31 cellular contexts compared by ENCODE assay signal in genomic region chr14:71636076-71636475, GRCh38.
DNase-seq lines count a peak whose midpoint lies in the region; ATAC-seq, FAIRE-seq and TF ChIP-seq lines count a peak whose summit lies in the region.
"Had no signal": no experiment of that assay in that cellular context is flagged by ENCODE, and none has a peak within 500 bp of the region (broad histone marks: within the 10 kb centered on the region; RNA-seq: fewer than 3 reads in every experiment).

No MANE protein-coding gene starts in this region.

- H3K36me3 ChIP-seq in KMS-11 (ENCODE audit: insufficient read depth), result no peaks in the 10 kb centered on the region
- H3K36me3 ChIP-seq in GM12878 (ENCODE audit: control insufficient read depth in 2 of 2, insufficient read depth in 2 of 2, low read length in 1 of 2), result peaks cover 5 to 15% of the 10 kb centered on the region in 2 experiments; a peak in 3 of 4 replicates

- H3K9ac ChIP-seq in KMS-11 (no peak overlapping the region), GM12878 (ENCODE audit: control insufficient read depth, insufficient read depth, low read length) (no peak overlapping the region)

- H4K20me1 ChIP-seq in KMS-11 (ENCODE audit: insufficient read depth) (no peaks in the 10 kb centered on the region), GM12878 (ENCODE audit: control insufficient read depth, insufficient read depth) (no peaks in the 10 kb centered on the region)

- H3K27me3 ChIP-seq in KMS-11 (ENCODE audit: insufficient read depth, low read depth) (no peaks in the 10 kb centered on the region), GM12878 (replicated peaks in 1 of 2; ENCODE audit: control insufficient read depth in 2 of 2, insufficient read depth in 2 of 2, low read length in 1 of 2) (no peaks in the 10 kb centered on the region)
- H3K27me3 ChIP-seq: SJCRH30 had no signal

- no peak for TF ChIP-seq EP300 in GM12878 (IDR thresholded peaks at IDR 0.05; ENCODE audit: borderline replicate concordance in 1 of 2, control insufficient read depth in 1 of 2, low read depth in 2 of 2, low read length in 2 of 2)

- peak overlapping the region in 1 of 3 experiments; percentile 40 for H3K4me3 Mint-ChIP-seq in nephron
- H3K4me3 Mint-ChIP-seq: B cell; CD8-positive, alpha-beta memory T cell; IgD-negative memory B cell had no signal

- CTCF ChIA-PET in GM12878 (lab: Yijun Ruan, JAX), result no interaction called here

- peak overlapping the region; percentile 84 for H3K4me2 ChIP-seq in KMS-11
- no peak overlapping the region for H3K4me2 ChIP-seq in GM12878 (ENCODE audit: control insufficient read depth, insufficient read depth)

- POLR2A ChIA-PET in GM12878 (lab: Charles Lee), result interaction anchor here (0.6 kb wide), 1 partner anchor 9 kb away, joined by 5 read pairs; no protein-coding TSS in a partner anchor

- SMC1A ChIA-PET in GM12878 (lab: Charles Lee; ENCODE audit: uncharacterized antibody, unreplicated experiment), result interaction anchor here (1.1 kb wide), 2 partner anchors 10 to 18 kb away, joined by 3 to 4 read pairs; no protein-coding TSS in a partner anchor

- intact Hi-C loops in GM12878 (cut with micrococcal nuclease; ENCODE audit: unreplicated experiment), result no loop called here

- TF ChIP-seq POLR2A in GM12891 (IDR thresholded peaks at IDR 0.05; ENCODE audit: low read depth, low read length), result no peak
- TF ChIP-seq POLR2A in GM12878 (IDR thresholded peaks at IDR 0.05; ENCODE audit: low read depth, low read length), result no peak

- H3K36me3 Mint-ChIP-seq in nephron (ENCODE audit: low read depth), result peaks cover 63% of the 10 kb centered on the region

- ATAC-seq in GM12878 (no peak), GM18873 (IDR thresholded peaks at IDR 0.05; ENCODE audit: low FRiP score, unreplicated experiment) (no peak)
- ATAC-seq: HCT116, PC-3 had no signal

- peaks cover 12% of the 10 kb centered on the region for H3K9me3 Mint-ChIP-seq in nephron

- no peak overlapping the region for H3K4me3 ChIP-seq in KMS-11 (IDR thresholded peaks at IDR 0.05; ENCODE audit: insufficient read depth, low read depth, low read length)
- no peak overlapping the region for H3K4me3 ChIP-seq in GM12878
- H3K4me3 ChIP-seq: SJCRH30 had no signal

- H3K27me3 Mint-ChIP-seq in nephron (ENCODE audit: low read depth), result no peaks in the 10 kb centered on the region
- H3K27me3 Mint-ChIP-seq: B cell; CD8-positive, alpha-beta memory T cell; IgD-negative memory B cell had no signal

- no peak for DNase-seq in GM12891 (ENCODE audit: insufficient read length, low spot score)
- DNase-seq in GM12878 (ENCODE audit: low read depth, low spot score), result no peak
- no peak for DNase-seq in central memory CD4-positive, alpha-beta T cell
- DNase-seq in T-helper 2 cell, result no peak
- no peak for DNase-seq in NCI-H82 (lab: John Stamatoyannopoulos, UW)
- DNase-seq: CD8-positive, alpha-beta memory T cell; DMS 273 treated with DMSO at 0.1 percent for 48 hours; DMS79; EL; GDM1; NCI-H1092 treated with DMSO at 0.1 percent for 48 hours; NCI-H1436; NCI-H187; NCI-H2081 treated with DMSO at 0.1 percent for 48 hours; NCI-H2171; NCI-H226; NCI-H510A treated with DMSO at 0.1 percent for 48 hours; NCI-H748 treated with DMSO at 0.1 percent for 48 hours; NK-92 treated with Interleukin-12 subunit alpha and Interleukin-12 subunit beta, amount 100 ng/mL, for 24 hours; PC-3; SJCRH30 had no signal

- FAIRE-seq in GM12891 (lab: Jason Lieb, UNC) (peak; percentile 26), GM12878 (lab: Jason Lieb, UNC) (peak; percentile 66)
- FAIRE-seq: GM12892, H1 had no signal

- peaks cover 10% of the 10 kb centered on the region for H3K4me1 Mint-ChIP-seq in nephron
- H3K4me1 Mint-ChIP-seq: B cell; CD8-positive, alpha-beta memory T cell had no signal

- peak overlapping the region in 2 of 3 experiments; percentile 20 to 81 for H3K27ac Mint-ChIP-seq in nephron
- H3K27ac Mint-ChIP-seq: B cell, IgD-negative memory B cell had no signal

- in situ Hi-C loops in GM12878 (cut with MboI), result no loop called here

- H3K27ac ChIP-seq in KMS-11 (peak overlapping the region; percentile 58; the same call in 1 of the 2 replicates), GM12878 (ENCODE audit: control insufficient read depth, insufficient read depth) (no peak overlapping the region)
- H3K27ac ChIP-seq: C4-2B, HL-60, SJCRH30 had no signal

- TF ChIP-seq CTCF in KMS-11 (conservative IDR thresholded peaks at IDR 0.05; ENCODE audit: low read depth, low read length) (no peak), GM12878 (IDR thresholded peaks at IDR 0.05 in 2 of 3, conservative IDR thresholded peaks at IDR 0.05 in 1 of 3; ENCODE audit: control insufficient read depth in 2 of 3, extremely low read depth in 1 of 3, insufficient read depth in 1 of 3, low read depth in 3 of 3, low read length in 3 of 3) (no peak), nephron (IDR thresholded peaks at IDR 0.05; ENCODE audit: unreplicated experiment in 3 of 3) (no peak)

- no peaks in the 10 kb centered on the region for H3K79me2 ChIP-seq in KMS-11 (ENCODE audit: insufficient read depth, low read depth)
- H3K79me2 ChIP-seq in GM12878 (ENCODE audit: control insufficient read depth, insufficient read depth, low read length), result no peaks in the 10 kb centered on the region

- H2AFZ ChIP-seq in KMS-11 (ENCODE audit: low read depth) (peak overlapping the region; percentile 71; the same call in 1 of the 2 replicates), GM12878 (ENCODE audit: control insufficient read depth, low read depth, low read length) (no peak overlapping the region)

- RAD21 ChIA-PET in GM12878 (lab: Charles Lee; ENCODE audit: unreplicated experiment), result interaction anchor here (1.0 kb wide), 1 partner anchor 18 kb away, joined by 3 read pairs; no protein-coding TSS in a partner anchor

- no TSS peak for BruUV-seq in GM12878 (replicated peaks; lab: Mats Ljungman, UMichigan)

- H3K4me1 ChIP-seq in KMS-11 (ENCODE audit: low read depth, poor library complexity, severe bottlenecking), result peaks cover 22% of the 10 kb centered on the region
- peaks cover 11% of the 10 kb centered on the region for H3K4me1 ChIP-seq in GM12878 (ENCODE audit: control insufficient read depth, insufficient read depth, low read length)
- H3K4me1 ChIP-seq: SJCRH30 had no signal

- no peak for TF ChIP-seq RAD21 in GM12878 (IDR thresholded peaks at IDR 0.05; ENCODE audit: insufficient read depth, low read depth, low read length)

- H3K9me3 ChIP-seq in GM12878 (replicated peaks; ENCODE audit: control insufficient read depth, insufficient read depth, low read length), result peaks cover 1% of the 10 kb centered on the region; the same call in 2 of the 3 replicates
- H3K9me3 ChIP-seq: SJCRH30 had no signal

TF ChIP-seq in GM12891, 5 proteins besides CTCF, POLR2A, EP300 and RAD21:
- no peak for TF ChIP-seq POLR2AphosphoS5 (IDR thresholded peaks at IDR 0.05; ENCODE audit: low read depth, low read length)
- no peak for TF ChIP-seq PAX5 (IDR thresholded peaks at IDR 0.05; ENCODE audit: insufficient read depth, low read length, severe bottlenecking)
- no peak for TF ChIP-seq POU2F2 (IDR thresholded peaks at IDR 0.05; ENCODE audit: low read depth, low read length)
- no peak for TF ChIP-seq TAF1 (IDR thresholded peaks at IDR 0.05; ENCODE audit: low read depth, low read length)
- TF ChIP-seq SPI1 (IDR thresholded peaks at IDR 0.05; ENCODE audit: low read depth, low read length), result no peak

TF ChIP-seq in GM12878, 131 proteins besides CTCF, POLR2A, EP300 and RAD21 (continues in another document):
- no peak for TF ChIP-seq ELK1 (IDR thresholded peaks at IDR 0.05; ENCODE audit: low read depth, low read length)
- no peak for TF ChIP-seq EGR1 (IDR thresholded peaks at IDR 0.05; ENCODE audit: borderline replicate concordance in 1 of 2, low read depth in 2 of 2, low read length in 2 of 2)
- TF ChIP-seq ZSCAN29 (IDR thresholded peaks at IDR 0.05), result no peak
- no peak for TF ChIP-seq RBBP5 (conservative IDR thresholded peaks at IDR 0.05)
- no peak for TF ChIP-seq YY1 (IDR thresholded peaks at IDR 0.05; ENCODE audit: low read depth, low read length)
- TF ChIP-seq MYB (IDR thresholded peaks at IDR 0.05; ENCODE audit: borderline replicate concordance, low read depth, low read length), result no peak
- no peak for TF ChIP-seq RAD51 (IDR thresholded peaks at IDR 0.05)
- TF ChIP-seq ETV6 (conservative IDR thresholded peaks at IDR 0.05 in 1 of 2, IDR thresholded peaks at IDR 0.05 in 1 of 2; ENCODE audit: borderline replicate concordance in 1 of 2, low read depth in 1 of 2), result no peak
- no peak for TF ChIP-seq MXI1 (IDR thresholded peaks at IDR 0.05; ENCODE audit: low read depth, low read length)
- TF ChIP-seq FOS (IDR thresholded peaks at IDR 0.05; ENCODE audit: borderline replicate concordance, extremely low read depth, insufficient read length), result no peak
- no peak for TF ChIP-seq BHLHE40 (IDR thresholded peaks at IDR 0.05; ENCODE audit: borderline replicate concordance in 1 of 2, low read depth in 2 of 2, low read length in 1 of 2)
- TF ChIP-seq BCL11A (IDR thresholded peaks at IDR 0.05; ENCODE audit: low read depth, low read length), result no peak
- TF ChIP-seq TCF3 (IDR thresholded peaks at IDR 0.05; ENCODE audit: borderline replicate concordance, insufficient read depth, low read depth, low read length), result no peak
